ENCODE assay signal across 8 cellular contexts in the genomic region with DNA sequence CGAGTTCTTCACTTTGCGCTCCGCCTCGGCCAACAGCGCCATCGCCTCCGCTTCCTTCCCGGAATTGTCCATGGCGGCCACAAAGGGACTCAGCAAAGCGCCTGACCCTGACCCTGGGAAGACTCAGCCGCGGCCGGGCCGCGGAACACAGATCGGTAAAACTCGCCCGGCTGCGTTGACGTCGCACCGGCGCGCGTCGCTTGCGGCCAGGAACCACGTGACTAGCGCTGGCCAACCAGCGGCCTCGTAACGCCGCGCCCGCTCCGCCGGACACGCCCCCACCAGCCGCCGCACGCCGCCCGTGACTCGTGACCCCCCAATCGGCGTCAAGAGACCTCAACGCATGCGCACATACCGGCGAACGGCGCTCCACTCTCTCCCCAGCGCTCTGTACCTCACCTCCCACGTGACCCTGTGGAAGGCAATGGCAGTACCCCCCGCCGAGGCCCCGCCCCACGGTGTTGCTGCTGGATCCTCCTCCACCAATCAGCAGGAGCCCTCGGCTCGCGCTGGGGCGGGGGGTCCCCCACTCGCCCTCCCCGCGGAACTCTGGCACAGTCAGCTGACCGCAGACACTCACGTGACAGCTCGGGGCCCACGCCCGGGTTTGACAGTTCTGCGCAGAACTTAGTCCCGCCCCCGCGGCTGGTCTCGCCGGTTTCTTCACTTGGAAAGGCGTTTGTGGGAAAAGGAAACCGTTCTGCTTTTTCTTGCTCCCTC. TPM values are rescaled to one million over a fixed set of nuclear protein-coding genes. Genes with fewer than 3 reads are reported as not detected.
A peak's percentile ranks its signal among the peaks of the same experiment; 100 is the strongest.
DNase-seq lines count a peak whose midpoint lies in the region; ATAC-seq lines count a peak whose summit lies in the region.

A gene (minus strand): TSS at position 195 of the 720 bp plus-strand sequence. CDS start 123 bp downstream, at position 72.

- H3K4me1 Mint-ChIP-seq in immature natural killer cell, result peaks cover 87 to 89% of the 10 kb centered on the region in 2 donors

- H3K36me3 Mint-ChIP-seq in immature natural killer cell, result no peaks in the 10 kb centered on the region

- peak within 1 kb of the TSS; percentile 97 to 98 (median 98) for H3K4me3 Mint-ChIP-seq in immature natural killer cell

- H3K9me3 Mint-ChIP-seq in immature natural killer cell, result no peaks in the 10 kb centered on the region

- H3K27me3 Mint-ChIP-seq in immature natural killer cell (ENCODE audit: low read depth in 3 of 3), result peaks cover 27 to 37% (median 31%) of the 10 kb centered on the region in 3 donors

- ATAC-seq in GM19023 (IDR thresholded peaks at IDR 0.05; ENCODE audit: unreplicated experiment) (peak; percentile 85), HG03280 (IDR thresholded peaks at IDR 0.05; ENCODE audit: unreplicated experiment) (peak; percentile 86)

- DNase-seq in AG08396 (ENCODE audit: low spot score) (peak; percentile 99), NCI-H345 treated with DMSO at 0.1 percent for 48 hours (lab: John Stamatoyannopoulos, UW; ENCODE audit: unreplicated experiment) (peak; percentile 99), immature natural killer cell (peak; percentile 100), smooth muscle cell of the brain vasculature (ENCODE audit: low read depth, low spot score) (peak; percentile 100)
- DNase-seq in activated CD4-positive, CD25-positive, alpha-beta regulatory T cell (lab: John Stamatoyannopoulos, UW), result peak; percentile 100
- peak; percentile 100 for DNase-seq in central memory CD4-positive, alpha-beta T cell

- peak within 1 kb of the TSS; percentile 99 for H3K27ac Mint-ChIP-seq in immature natural killer cell

RNA-seq across cellular contexts. Expression of the gene that starts here (rescaled TPM):
- 100 to 1,000 TPM; 114 to 177 (median 146) TPM for polyA plus RNA-seq in immature natural killer cell

Comparison
In these comparisons a context has a peak if more than half of its experiments do, and no peak if none do; other contexts are left out.
1. Peak in every context shown above with its lines: DNase-seq and ATAC-seq.